21 cellular contexts compared by ENCODE assay signal in the genomic region with DNA sequence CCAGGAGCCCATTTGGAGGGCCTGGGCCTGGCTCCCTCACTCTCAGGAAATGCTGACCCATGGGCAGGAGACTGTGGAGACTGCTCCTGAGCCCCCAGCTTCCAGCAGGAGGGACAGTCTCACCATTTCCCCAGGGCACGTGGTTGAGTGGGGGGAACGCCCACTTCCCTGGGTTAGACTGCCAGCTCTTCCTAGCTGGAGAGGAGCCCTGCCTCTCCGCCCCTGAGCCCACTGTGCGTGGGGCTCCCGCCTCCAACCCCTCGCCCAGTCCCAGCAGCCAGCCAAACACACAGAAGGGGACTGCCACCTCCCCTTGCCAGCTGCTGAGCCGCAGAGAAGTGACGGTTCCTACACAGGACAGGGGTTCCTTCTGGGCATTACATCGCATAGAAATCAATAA. TPM values are rescaled to one million over a fixed set of nuclear protein-coding genes. Genes with fewer than 3 reads are reported as not detected.
A peak's percentile ranks its signal among the peaks of the same experiment; 100 is the strongest.
DNase-seq lines count a peak whose midpoint lies in the region; ATAC-seq and TF ChIP-seq lines count a peak whose summit lies in the region.
"Had no signal": no experiment of that assay in that cellular context is flagged by ENCODE, and none has a peak within 500 bp of the region (broad histone marks: within the 10 kb centered on the region; RNA-seq: fewer than 3 reads in every experiment).

No MANE protein-coding gene starts in this region.

- DNase-seq in NCI-H69 (lab: John Stamatoyannopoulos, UW), result peak; percentile 23
- no peak for DNase-seq in endothelial cell (ENCODE audit: low spot score)
- no peak for DNase-seq in neuronal stem cell (ENCODE audit: low spot score)
- no peak for DNase-seq in left cardiac atrium
- DNase-seq in NOMO-1 (lab: John Stamatoyannopoulos, UW; ENCODE audit: unreplicated experiment in 2 of 2), result no peak
- DNase-seq in A673 (ENCODE audit: low spot score), result no peak
- DNase-seq: ACHN; AML-193; BE2C; Caco-2; CD4-positive, CD25-positive, alpha-beta regulatory T cell; CD8-positive, alpha-beta T cell; DMS153; DND-41; GM23248; H7; HCEC 1CT had no signal

- peak overlapping the region; percentile 100 for H2AK5ac ChIP-seq in neuronal stem cell (ENCODE audit: low read depth, low read length)

- H2AFZ ChIP-seq in neuronal stem cell (ENCODE audit: low read length), result no peak overlapping the region
- H2AFZ ChIP-seq: GM23248 had no signal

- H4K8ac ChIP-seq in neuronal stem cell (ENCODE audit: low read depth, low read length), result no peak overlapping the region

- H3K4me2 ChIP-seq in BLaER1 (peak overlapping the region; percentile 71), neuronal stem cell (ENCODE audit: insufficient read depth, low read length, poor library complexity, severe bottlenecking) (no peak overlapping the region)

- CTCF ChIA-PET in A673 (lab: Charles Lee), result no interaction called here

- peak overlapping the region; percentile 90 for H2BK5ac ChIP-seq in neuronal stem cell (ENCODE audit: low read length)

- H3K36me3 ChIP-seq in BLaER1, result no peaks in the 10 kb centered on the region
- no peaks in the 10 kb centered on the region for H3K36me3 ChIP-seq in neuronal stem cell (replicated peaks in 1 of 2; ENCODE audit: control insufficient read depth in 2 of 2, insufficient read depth in 2 of 2, low read length in 2 of 2)
- no peaks in the 10 kb centered on the region for H3K36me3 ChIP-seq in A673 (ENCODE audit: insufficient read depth, low read length, poor library complexity, severe bottlenecking)
- H3K36me3 ChIP-seq: BE2C had no signal

- H3K14ac ChIP-seq in neuronal stem cell (ENCODE audit: low read length), result no peak overlapping the region

- H3K27ac Mint-ChIP-seq in endothelial cell (ENCODE audit: unreplicated experiment), result peak overlapping the region; percentile 30
- H3K27ac Mint-ChIP-seq: CD4-positive, CD25-positive, alpha-beta regulatory T cell; CD8-positive, alpha-beta T cell had no signal

- POLR2A ChIA-PET in A673 (lab: Charles Lee; ENCODE audit: low non-redundant PET), result no interaction called here

- ATAC-seq in left cardiac atrium, result no peak
- no peak for ATAC-seq in HG03175 (IDR thresholded peaks at IDR 0.05; ENCODE audit: unreplicated experiment)
- ATAC-seq: CD8-positive, alpha-beta T cell had no signal

- H4K20me1 ChIP-seq in BLaER1, result no peaks in the 10 kb centered on the region

- no peak overlapping the region; the same call in 1 of the 2 replicates for H3K4me3 ChIP-seq in BLaER1
- H3K4me3 ChIP-seq in neuronal stem cell (ENCODE audit: low read length in 2 of 2), result no peak overlapping the region
- no peak overlapping the region for H3K4me3 ChIP-seq in A673 (ENCODE audit: low read depth, low read length, poor library complexity, severe bottlenecking)
- H3K4me3 ChIP-seq: GM23248 had no signal

- H3K4me3 Mint-ChIP-seq in endothelial cell (ENCODE audit: unreplicated experiment), result no peak overlapping the region
- H3K4me3 Mint-ChIP-seq: CD8-positive, alpha-beta T cell had no signal

- no peaks in the 10 kb centered on the region for H3K9me3 Mint-ChIP-seq in endothelial cell (ENCODE audit: unreplicated experiment)
- H3K9me3 Mint-ChIP-seq: CD4-positive, CD25-positive, alpha-beta regulatory T cell; CD8-positive, alpha-beta T cell had no signal

- H3K4ac ChIP-seq in neuronal stem cell (ENCODE audit: low read length), result no peak overlapping the region

- peak overlapping the region; percentile 68 for H2BK12ac ChIP-seq in neuronal stem cell (ENCODE audit: low read length)

- H3K27me3 Mint-ChIP-seq in endothelial cell (ENCODE audit: unreplicated experiment), result peaks cover 15% of the 10 kb centered on the region
- H3K27me3 Mint-ChIP-seq: CD4-positive, CD25-positive, alpha-beta regulatory T cell had no signal

- H2BK120ac ChIP-seq in neuronal stem cell (ENCODE audit: low read depth, low read length), result no peak overlapping the region

- peak overlapping the region; percentile 31 for H3K23ac ChIP-seq in neuronal stem cell (ENCODE audit: low read depth, low read length, poor library complexity)

- H4K91ac ChIP-seq in neuronal stem cell (ENCODE audit: low read depth, low read length, poor library complexity), result peak overlapping the region; percentile 92

- intact Hi-C loops in left cardiac atrium (cut with DNase I) (no loop called here), A673 (cut with micrococcal nuclease; ENCODE audit: unreplicated experiment) (no loop called here)

- H3K9ac ChIP-seq in BLaER1 (0 out of 2 replicates have a peak overlapping the region, but pooled peaks have one; percentile 1), neuronal stem cell (ENCODE audit: low read depth, low read length, poor library complexity) (peak overlapping the region; percentile 0)
- H3K9ac ChIP-seq: GM23248 had no signal

- no peaks in the 10 kb centered on the region for H3K4me1 Mint-ChIP-seq in endothelial cell (ENCODE audit: unreplicated experiment)
- H3K4me1 Mint-ChIP-seq: CD4-positive, CD25-positive, alpha-beta regulatory T cell had no signal

- peak overlapping the region; percentile 89 for H3K18ac ChIP-seq in neuronal stem cell (ENCODE audit: low read length)

- BruUV-seq in A673 (replicated peaks; lab: Mats Ljungman, UMichigan), result no TSS peak

- peaks cover 4% of the 10 kb centered on the region for H3K36me3 Mint-ChIP-seq in endothelial cell (ENCODE audit: low read depth, unreplicated experiment)
- H3K36me3 Mint-ChIP-seq: CD4-positive, CD25-positive, alpha-beta regulatory T cell had no signal

- no CpG with 5 or more reads among the region's 9 CpGs for WGBS in neuronal stem cell (ENCODE audit: extremely low coverage in 2 of 2, insufficient read length in 2 of 2, insufficient replicate concordance in 1 of 2), 2 donors

- no peak overlapping the region for H2BK15ac ChIP-seq in neuronal stem cell (ENCODE audit: low read length)

- H3K27ac ChIP-seq in BLaER1, result peak overlapping the region; percentile 66
- H3K27ac ChIP-seq in neuronal stem cell (replicated peaks; ENCODE audit: low read length), result no peak overlapping the region
- H3K27ac ChIP-seq in A673 (ENCODE audit: low read depth, low read length, poor library complexity, severe bottlenecking), result no peak overlapping the region
- H3K27ac ChIP-seq: 22Rv1, C4-2B, GM23248 had no signal

- peaks cover 5% of the 10 kb centered on the region for H3K79me1 ChIP-seq in neuronal stem cell (ENCODE audit: low read depth, low read length)

- TF ChIP-seq CTCF in endothelial cell (IDR thresholded peaks at IDR 0.05; ENCODE audit: unreplicated experiment), result no peak
- TF ChIP-seq CTCF in A673 (conservative IDR thresholded peaks at IDR 0.05; ENCODE audit: low read depth, low read length), result no peak

- H3K9me3 ChIP-seq in BLaER1, result no peaks in the 10 kb centered on the region
- no peaks in the 10 kb centered on the region for H3K9me3 ChIP-seq in neuronal stem cell (replicated peaks in 1 of 2; ENCODE audit: control insufficient read depth in 2 of 2, insufficient read depth in 1 of 2, low read depth in 1 of 2, low read length in 2 of 2)
- no peaks in the 10 kb centered on the region for H3K9me3 ChIP-seq in A673 (ENCODE audit: low read depth, low read length, poor library complexity, severe bottlenecking)
- H3K9me3 ChIP-seq: BE2C, Caco-2 had no signal

- H3K27me3 ChIP-seq in BLaER1 (no peaks in the 10 kb centered on the region), neuronal stem cell (ENCODE audit: control insufficient read depth in 3 of 3, insufficient read depth in 3 of 3, low read depth in 1 of 3, low read length in 3 of 3) (peaks cover 0 to 23% (median 0%) of the 10 kb centered on the region in 3 experiments), A673 (replicated peaks; ENCODE audit: insufficient read depth, low read depth, low read length, poor library complexity) (no peaks in the 10 kb centered on the region)
- H3K27me3 ChIP-seq: BE2C had no signal

- H3K4me1 ChIP-seq in BLaER1 (peaks cover 81% of the 10 kb centered on the region), neuronal stem cell (ENCODE audit: control insufficient read depth in 2 of 2, insufficient read depth in 1 of 2, low read depth in 1 of 2, low read length in 2 of 2) (peaks cover 26 to 34% of the 10 kb centered on the region in 2 donors), A673 (ENCODE audit: insufficient read depth, low read length, poor library complexity, severe bottlenecking) (no peaks in the 10 kb centered on the region)
- H3K4me1 ChIP-seq: BE2C had no signal

RNA-seq across cellular contexts. Expression of a gene that starts 37.1 kb away (rescaled TPM):
- total RNA-seq in endothelial cell (ENCODE audit: unreplicated experiment), result 25.3 TPM
- 45.4 TPM for polyA plus RNA-seq in neuronal stem cell (2013, experiment 1 of 2)
- 48.3 TPM for polyA plus RNA-seq in neuronal stem cell (2013, experiment 2 of 2)
- total RNA-seq in left cardiac atrium, result 10 to 100 TPM; 23.3 to 44.2 TPM
- 2.9 and 3.5 TPM in 2 replicates for total RNA-seq in A673 (2021)
